1 cellular context compared by ENCODE assay signal in genomic region chr6:43428874-43429273, GRCh38.
TF ChIP-seq lines count a peak whose summit lies in the region.

No MANE protein-coding gene starts in this region.

TF ChIP-seq in HepG2, 621 proteins besides CTCF, POLR2A, EP300 and RAD21:
- 0 out of 2 replicates have a peak, but pooled peaks have one; percentile 18 for TF ChIP-seq MEF2D (CRISPR knock-in tag; IDR thresholded peaks at IDR 0.05)
- no peak for TF ChIP-seq ZKSCAN5 (CRISPR knock-in tag; IDR thresholded peaks at IDR 0.05)
- no peak for TF ChIP-seq THYN1 (CRISPR knock-in tag; IDR thresholded peaks at IDR 0.05; ENCODE audit: borderline replicate concordance, low read depth)
- TF ChIP-seq SNAPC2 (CRISPR knock-in tag; IDR thresholded peaks at IDR 0.05) = no peak
- TF ChIP-seq ATF7 (IDR thresholded peaks at IDR 0.05) = no peak
- TF ChIP-seq ATF7 (CRISPR knock-in tag; IDR thresholded peaks at IDR 0.05) = no peak
- no peak for TF ChIP-seq ATF7-NPFF (CRISPR knock-in tag; IDR thresholded peaks at IDR 0.05; ENCODE audit: low read depth)
